In genomic region chr7:42454006-42454405, GRCh38 we compare ENCODE assay signal across 26 cellular contexts.
DNase-seq lines count a peak whose midpoint lies in the region; TF ChIP-seq lines count a peak whose summit lies in the region.
"Had no signal": no experiment of that assay in that cellular context is flagged by ENCODE, and none has a peak within 500 bp of the region (broad histone marks: within the 10 kb centered on the region; RNA-seq: fewer than 3 reads in every experiment).

No MANE protein-coding gene starts in this region.

- peaks cover 3% of the 10 kb centered on the region for H3K27me3 Mint-ChIP-seq in nephron progenitor cell (ENCODE audit: low read depth, poor library complexity)

- peaks cover 60% of the 10 kb centered on the region for H3K4me1 Mint-ChIP-seq in nephron progenitor cell

- peak overlapping the region; percentile 97 for H3K27ac Mint-ChIP-seq in nephron progenitor cell
- H3K27ac Mint-ChIP-seq: stimulated activated naive CD8-positive, alpha-beta T cell treated with anti-CD3 and anti-CD28 coated beads, Interleukin-15, Interleukin-2, amounts not matched to agents 100 ng/mL and 50 ng/mL, for 24 hours had no signal

- peaks cover 4% of the 10 kb centered on the region for H3K9me3 Mint-ChIP-seq in nephron progenitor cell
- H3K9me3 Mint-ChIP-seq: stimulated activated naive CD8-positive, alpha-beta T cell treated with anti-CD3 and anti-CD28 coated beads, Interleukin-15, Interleukin-2, amounts not matched to agents 100 ng/mL and 50 ng/mL, for 24 hours had no signal

- no peak overlapping the region for H3K4me3 Mint-ChIP-seq in nephron progenitor cell
- H3K4me3 Mint-ChIP-seq: stimulated activated naive CD8-positive, alpha-beta T cell treated with anti-CD3 and anti-CD28 coated beads, Interleukin-15, Interleukin-2, amounts not matched to agents 100 ng/mL and 50 ng/mL, for 24 hours had no signal

- H3K27ac ChIP-seq in caudate nucleus (ENCODE audit: low read depth, low read length): no peak overlapping the region
- H3K27ac ChIP-seq: adrenal gland, breast epithelium, HL-60, SJSA1, thyroid gland had no signal

- DNase-seq in GM04504 (ENCODE audit: low read depth) (peak; percentile 55), epidermal melanocyte (ENCODE audit: insufficient read length, low spot score) (peak; percentile 21), nephron progenitor cell (no peak), OCI-M2 (lab: John Stamatoyannopoulos, UW; ENCODE audit: unreplicated experiment) (no peak), caudate nucleus (lab: John Stamatoyannopoulos, UW) (no peak), inferior parietal cortex (ENCODE audit: extremely low spot score) (no peak), NCI-H2171 (lab: John Stamatoyannopoulos, UW) (no peak)
- DNase-seq: activated CD4-positive, alpha-beta T cell treated with anti-CD3 and anti-CD28 coated beads for 1 hour; activated gamma-delta T cell treated with Interleukin-2 at 50 U/mL for 16 hours; adrenal gland; COR-L47; cortex of kidney; DMS79 treated with DMSO at 0.1 percent for 48 hours; glutamatergic neuron; Kasumi-1; kidney glomerular epithelial cell; mammary epithelial cell; NCI-H1694; NCI-H69; occipital lobe; stimulated activated CD4-positive, alpha-beta T cell treated with anti-CD3 and anti-CD28 coated beads, Interleukin-15, amount 100 ng/mL, for 24 hours; thyroid gland had no signal

- no peak for TF ChIP-seq CTCF in nephron progenitor cell (IDR thresholded peaks at IDR 0.05)

- no peaks in the 10 kb centered on the region for H3K36me3 Mint-ChIP-seq in nephron progenitor cell (ENCODE audit: low read depth)

Comparison
In these comparisons a context has a peak if more than half of its experiments do, and no peak if none do; other contexts are left out.
1. DNase-seq: peak in GM04504 (single experiment) and epidermal melanocyte (single experiment); none in nephron progenitor cell (single experiment), OCI-M2 (single experiment), caudate nucleus (0 of 61), inferior parietal cortex (single experiment) and NCI-H2171 (single experiment).